Comparison of ENCODE assay signal across 1 cellular context in the genomic region with DNA sequence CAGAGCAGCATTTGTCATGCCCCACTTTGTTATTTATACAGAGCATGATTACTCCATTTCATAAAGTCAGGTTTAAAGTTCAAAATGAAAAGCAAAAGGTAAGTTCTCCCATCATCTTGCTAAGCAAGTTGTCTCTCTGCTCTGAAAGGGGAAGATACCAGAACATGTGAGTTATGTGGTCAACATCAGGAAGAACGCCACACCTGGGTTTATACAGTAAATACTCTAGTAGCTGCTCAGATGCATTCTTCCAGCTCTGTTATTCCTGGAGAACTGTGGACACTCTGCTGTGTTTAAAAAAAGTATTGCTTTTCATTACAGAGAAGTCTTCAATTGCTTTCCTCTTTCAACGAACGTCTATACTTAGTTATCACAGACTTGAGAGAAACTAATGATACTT.
TF ChIP-seq lines count a peak whose summit lies in the region.

No MANE protein-coding gene starts in this region.

TF ChIP-seq in H1, 55 proteins besides CTCF, POLR2A, EP300 and RAD21 (continued from another document):
- peak; percentile 98 for TF ChIP-seq CHD7 (IDR thresholded peaks at IDR 0.05; ENCODE audit: insufficient replicate concordance, low read length)
- no peak for TF ChIP-seq CHD2 (IDR thresholded peaks at IDR 0.05; ENCODE audit: low read length)
- TF ChIP-seq SAP30 (IDR thresholded peaks at IDR 0.05; ENCODE audit: insufficient read depth, insufficient replicate concordance, low read length) = no peak
